ENCODE assay signal across 7 cellular contexts in the genomic region with DNA sequence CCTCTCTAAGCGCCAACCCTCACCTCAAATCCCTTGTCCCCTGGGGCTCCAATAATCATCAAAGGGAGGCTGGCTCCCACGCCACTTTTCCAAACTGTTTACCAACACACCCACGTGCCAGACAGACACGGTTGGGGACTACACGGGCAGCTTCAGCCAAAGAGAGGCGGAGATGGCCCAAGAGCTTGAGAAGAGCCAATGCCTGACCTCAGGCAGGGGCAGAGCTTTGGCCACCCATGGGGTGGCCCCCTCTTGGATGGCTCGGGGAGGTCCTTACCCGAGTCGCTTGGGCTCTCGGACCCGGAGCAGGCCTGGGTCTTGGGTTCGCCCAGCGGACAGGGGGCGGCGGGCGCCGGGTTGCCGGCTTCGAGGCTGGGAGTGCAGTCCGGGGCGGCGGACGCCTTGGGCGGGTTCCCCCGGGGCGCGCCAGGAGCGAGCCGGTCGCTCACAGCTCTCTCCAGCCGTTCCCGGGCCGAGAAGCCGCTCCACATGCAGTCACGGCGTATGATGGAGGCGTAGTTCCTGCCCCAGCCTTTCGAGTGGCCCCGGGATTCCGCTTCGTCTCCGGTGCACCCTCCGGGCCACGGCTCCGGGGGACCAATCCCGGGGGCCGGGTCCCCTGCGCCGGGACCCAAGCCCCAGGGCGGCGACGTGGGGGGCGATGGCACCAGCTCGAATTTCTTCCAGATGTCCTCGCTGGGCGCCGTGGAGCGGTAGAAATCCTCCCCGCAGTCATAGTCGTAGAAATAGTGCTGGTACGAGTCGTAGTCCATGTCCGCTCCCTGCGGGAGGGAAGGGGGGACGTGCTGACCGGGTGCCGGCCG. TPM values are rescaled to one million over a fixed set of nuclear protein-coding genes. Genes with fewer than 3 reads are reported as not detected.
DNase-seq lines count a peak whose midpoint lies in the region; ATAC-seq, FAIRE-seq and TF ChIP-seq lines count a peak whose summit lies in the region.

No MANE protein-coding gene starts in this region.

- ATAC-seq in left cardiac atrium (peak; percentile 53 to 57), sciatic nerve (peak; percentile 32), GM18498 (IDR thresholded peaks at IDR 0.05; ENCODE audit: unreplicated experiment) (no peak)

- TF ChIP-seq POLR2A in GM12891 (IDR thresholded peaks at IDR 0.05; ENCODE audit: low read depth, low read length), result no peak

- H3K27ac Mint-ChIP-seq in activated T-helper 1 cell treated with anti-CD3 and anti-CD28 coated beads, Interleukin-12 subunit alpha, Interleukin-12 subunit beta, Interleukin-2, Interleukin-4 antibody, amounts not matched to agents 30 ng/mL and 10 ng/mL and 1 ng/mL, durations not matched to agents 14 hours and 24 hours and 36 hours, result no peak overlapping the region

- intact Hi-C loops in activated T-helper 1 cell treated with anti-CD3 and anti-CD28 coated beads, Interleukin-12 subunit alpha, Interleukin-12 subunit beta, Interleukin-2, Interleukin-4 antibody, amounts not matched to agents 30 ng/mL and 10 ng/mL and 1 ng/mL, durations not matched to agents 14 hours and 24 hours and 36 hours (cut with micrococcal nuclease), result loop anchor here (5.0 to 10.0 kb wide), 3 partner anchors 99 to 236 kb away; partner anchors contain the start of gene HPCAL4
- intact Hi-C loops in left cardiac atrium (cut with DNase I) (loop anchor here in 1 of 2 donors (5.0 kb wide), 1 partner anchor 84 kb away; no protein-coding TSS in a partner anchor), sciatic nerve (cut with DNase I) (loop anchor here (5.0 kb wide), 1 partner anchor 84 kb away; no protein-coding TSS in a partner anchor)

- peak overlapping the region; percentile 64 for H3K4me3 ChIP-seq in Jurkat, Clone E6-1 (ENCODE audit: low read length)

- H3K4me3 Mint-ChIP-seq in activated T-helper 1 cell treated with anti-CD3 and anti-CD28 coated beads, Interleukin-12 subunit alpha, Interleukin-12 subunit beta, Interleukin-2, Interleukin-4 antibody, amounts not matched to agents 30 ng/mL and 10 ng/mL and 1 ng/mL, durations not matched to agents 14 hours and 24 hours and 36 hours, result peak overlapping the region; percentile 74

- no peaks in the 10 kb centered on the region for H3K36me3 Mint-ChIP-seq in activated T-helper 1 cell treated with anti-CD3 and anti-CD28 coated beads, Interleukin-12 subunit alpha, Interleukin-12 subunit beta, Interleukin-2, Interleukin-4 antibody, amounts not matched to agents 30 ng/mL and 10 ng/mL and 1 ng/mL, durations not matched to agents 14 hours and 24 hours and 36 hours (ENCODE audit: low read depth)

- FAIRE-seq in GM12891 (lab: Jason Lieb, UNC), result peak; percentile 16

- DNase-seq in GM12891 (ENCODE audit: insufficient read length, low spot score) (peak; percentile 30), left cardiac atrium (peak; percentile 33), sciatic nerve (ENCODE audit: low spot score) (peak; percentile 58), NCI-H2196 (lab: John Stamatoyannopoulos, UW; ENCODE audit: unreplicated experiment) (no peak)
- no peak for DNase-seq in Jurkat, Clone E6-1 (ENCODE audit: low read depth, low spot score)
- DNase-seq in activated T-helper 1 cell treated with anti-CD3 and anti-CD28 coated beads, Interleukin-12 subunit alpha, Interleukin-12 subunit beta, Interleukin-2, Interleukin-4 antibody, amounts not matched to agents 30 ng/mL and 10 ng/mL and 1 ng/mL, durations not matched to agents 14 hours and 24 hours and 36 hours (ENCODE audit: low spot score), result peak; percentile 3

- H3K9me3 Mint-ChIP-seq in activated T-helper 1 cell treated with anti-CD3 and anti-CD28 coated beads, Interleukin-12 subunit alpha, Interleukin-12 subunit beta, Interleukin-2, Interleukin-4 antibody, amounts not matched to agents 30 ng/mL and 10 ng/mL and 1 ng/mL, durations not matched to agents 14 hours and 24 hours and 36 hours, result no peaks in the 10 kb centered on the region

- H3K27me3 Mint-ChIP-seq in activated T-helper 1 cell treated with anti-CD3 and anti-CD28 coated beads, Interleukin-12 subunit alpha, Interleukin-12 subunit beta, Interleukin-2, Interleukin-4 antibody, amounts not matched to agents 30 ng/mL and 10 ng/mL and 1 ng/mL, durations not matched to agents 14 hours and 24 hours and 36 hours (ENCODE audit: insufficient read depth), result peaks cover 73% of the 10 kb centered on the region

- no peaks in the 10 kb centered on the region for H3K4me1 Mint-ChIP-seq in activated T-helper 1 cell treated with anti-CD3 and anti-CD28 coated beads, Interleukin-12 subunit alpha, Interleukin-12 subunit beta, Interleukin-2, Interleukin-4 antibody, amounts not matched to agents 30 ng/mL and 10 ng/mL and 1 ng/mL, durations not matched to agents 14 hours and 24 hours and 36 hours (ENCODE audit: low read depth)

TF ChIP-seq in GM12891, 5 proteins besides CTCF, POLR2A, EP300 and RAD21:
- no peak for TF ChIP-seq TAF1 (IDR thresholded peaks at IDR 0.05; ENCODE audit: low read depth, low read length)
- no peak for TF ChIP-seq PAX5 (IDR thresholded peaks at IDR 0.05; ENCODE audit: insufficient read depth, low read length, severe bottlenecking)
- TF ChIP-seq SPI1 (IDR thresholded peaks at IDR 0.05; ENCODE audit: low read depth, low read length), result no peak
- TF ChIP-seq POLR2AphosphoS5 (IDR thresholded peaks at IDR 0.05; ENCODE audit: low read depth, low read length), result no peak
- no peak for TF ChIP-seq POU2F2 (IDR thresholded peaks at IDR 0.05; ENCODE audit: low read depth, low read length)

RNA-seq across cellular contexts. Expression of gene MYCL, which starts 0.8 kb away (rescaled TPM):
- 1.2 TPM for polyA plus RNA-seq in GM12891 (2012; ENCODE audit: low read depth, missing spikeins)
- 3.5 TPM for polyA plus RNA-seq in Jurkat, Clone E6-1 (2012; ENCODE audit: insufficient read depth, insufficient read length)
- 0.56 and 0.62 TPM in 2 replicates for total RNA-seq in activated T-helper 1 cell treated with anti-CD3 and anti-CD28 coated beads, Interleukin-12 subunit alpha, Interleukin-12 subunit beta, Interleukin-2, Interleukin-4 antibody, amounts not matched to agents 30 ng/mL and 10 ng/mL and 1 ng/mL, durations not matched to agents 14 hours and 24 hours and 36 hours
- total RNA-seq in left cardiac atrium (under 1 TPM; 0.76 to 0.77 TPM), sciatic nerve (2.5 TPM)

RNA-seq across cellular contexts. Expression of gene TRIT1, which starts 17.6 kb away (rescaled TPM):
- polyA plus RNA-seq in GM12891 (2012; ENCODE audit: low read depth, missing spikeins), result 20.9 TPM
- 29.3 TPM for polyA plus RNA-seq in Jurkat, Clone E6-1 (2012; ENCODE audit: insufficient read depth, insufficient read length)
- 22.7 and 23.7 TPM in 2 replicates for total RNA-seq in activated T-helper 1 cell treated with anti-CD3 and anti-CD28 coated beads, Interleukin-12 subunit alpha, Interleukin-12 subunit beta, Interleukin-2, Interleukin-4 antibody, amounts not matched to agents 30 ng/mL and 10 ng/mL and 1 ng/mL, durations not matched to agents 14 hours and 24 hours and 36 hours
- 10 to 100 TPM; 13.0 to 20.5 TPM for total RNA-seq in left cardiac atrium
- 21.6 TPM for total RNA-seq in sciatic nerve

RNA-seq across cellular contexts. Expression of gene MFSD2A, which starts 54.1 kb away (rescaled TPM):
- polyA plus RNA-seq in GM12891 (2012; ENCODE audit: low read depth, missing spikeins), result 10.4 TPM
- 9.7 TPM for polyA plus RNA-seq in Jurkat, Clone E6-1 (2012; ENCODE audit: insufficient read depth, insufficient read length)
- total RNA-seq in activated T-helper 1 cell treated with anti-CD3 and anti-CD28 coated beads, Interleukin-12 subunit alpha, Interleukin-12 subunit beta, Interleukin-2, Interleukin-4 antibody, amounts not matched to agents 30 ng/mL and 10 ng/mL and 1 ng/mL, durations not matched to agents 14 hours and 24 hours and 36 hours, result 55.3 and 56.2 TPM in 2 replicates
- total RNA-seq in left cardiac atrium (1 to 10 TPM; 3.7 to 3.8 TPM), sciatic nerve (12.3 TPM)

Comparison
In these comparisons a context has a peak if more than half of its experiments do, and no peak if none do; other contexts are left out.
1. DNase-seq: peak in GM12891 (single experiment), activated T-helper 1 cell treated with anti-CD3 and anti-CD28 coated beads, Interleukin-12 subunit alpha, Interleukin-12 subunit beta, Interleukin-2, Interleukin-4 antibody, amounts not matched to agents 30 ng/mL and 10 ng/mL and 1 ng/mL, durations not matched to agents 14 hours and 24 hours and 36 hours (single experiment), left cardiac atrium (single experiment) and sciatic nerve (single experiment); none in Jurkat, Clone E6-1 (single experiment) and NCI-H2196 (single experiment).